32 cellular contexts compared by ENCODE assay signal in genomic region chr3:155782390-155782953, GRCh38.
"Had no signal": no experiment of that assay in that cellular context is flagged by ENCODE, and none has a peak within 500 bp of the region (broad histone marks: within the 10 kb centered on the region; RNA-seq: fewer than 3 reads in every experiment).

No MANE protein-coding gene starts in this region.

- ATAC-seq: activated CD4-positive, CD25-positive, alpha-beta regulatory T cell treated with anti-CD3 and anti-CD28 coated beads, Interleukin-2, amount 50 U/mL, for 24 hours; activated CD8-positive, alpha-beta T cell treated with anti-CD3 and anti-CD28 coated beads for 36 hours; activated T-cell treated with anti-CD3 and anti-CD28 coated beads, Interleukin-2, amount 50 U/mL, for 4 hours; activated T-helper 17 cell treated with anti-CD3 and anti-CD28 coated beads, Interleukin-2, amount 50 U/mL, for 72 hours; esophagus mucosa had no signal

- H3K27ac Mint-ChIP-seq: activated B cell treated with CpG ODN at 0.5 μM for 24 hours; activated CD8-positive, alpha-beta T cell treated with anti-CD3 and anti-CD28 coated beads for 36 hours; activated naive CD8-positive, alpha-beta T cell; activated T-helper 17 cell treated with anti-CD3 and anti-CD28 coated beads, Interleukin-2, amount 50 U/mL, for 72 hours; dendritic cell treated with granulocyte-macrophage colony-stimulating factor and Interleukin-4, amounts not matched to agents 40 ng/mL and 50 ng/mL, for 4 days; endodermal cell; T-helper 2 cell treated with Interferon-gamma antibody and Interleukin-4, amounts not matched to agents 5 μg/mL and 100 μg/mL, for 36 hours had no signal

- H3K27ac ChIP-seq: brain microvascular endothelial cell, coronary artery, dorsolateral prefrontal cortex, WERI-Rb-1 had no signal

- FAIRE-seq: astrocyte, bronchial epithelial cell, frontal cortex had no signal

- H3K4me3 Mint-ChIP-seq: activated B cell treated with CpG ODN at 0.5 μM for 24 hours; activated CD8-positive, alpha-beta T cell treated with anti-CD3 and anti-CD28 coated beads for 36 hours; activated naive CD8-positive, alpha-beta T cell; activated T-cell treated with anti-CD3 and anti-CD28 coated beads, Interleukin-2, amount 50 U/mL, for 4 hours; activated T-helper 17 cell treated with anti-CD3 and anti-CD28 coated beads, Interleukin-2, amount 50 U/mL, for 72 hours; central memory CD8-positive, alpha-beta T cell; dendritic cell treated with granulocyte-macrophage colony-stimulating factor and Interleukin-4, amounts not matched to agents 40 ng/mL and 50 ng/mL, for 4 days; endodermal cell; T-helper 2 cell treated with Interferon-gamma antibody and Interleukin-4, amounts not matched to agents 5 μg/mL and 100 μg/mL, for 36 hours had no signal

- DNase-seq: activated B cell treated with CpG ODN at 0.5 μM for 24 hours; activated CD4-positive, alpha-beta T cell treated with anti-CD3 and anti-CD28 coated beads for 48 hours; activated CD4-positive, alpha-beta T cell treated with anti-CD3 and anti-CD28 coated beads, Interleukin-2, amount 50 U/mL, for 1 hour; activated CD4-positive, alpha-beta T cell treated with anti-CD3 and anti-CD28 coated beads, Interleukin-2, amount 50 U/mL, for 48 hours; activated CD8-positive, alpha-beta memory T cell treated with anti-CD3 and anti-CD28 coated beads for 24 hours; activated CD8-positive, alpha-beta T cell treated with anti-CD3 and anti-CD28 coated beads for 36 hours; activated effector memory CD4-positive, alpha-beta T cell treated with Interleukin-2 at 50 U/mL for 16 hours; activated gamma-delta T cell treated with Interleukin-2 at 50 U/mL for 16 hours; activated naive CD4-positive, alpha-beta T cell treated with anti-CD3 and anti-CD28 coated beads, Interleukin-2, amount 50 U/mL, for 16 hours; activated naive CD4-positive, alpha-beta T cell treated with Interleukin-2 at 50 U/mL for 16 hours; activated T-cell treated with anti-CD3 and anti-CD28 coated beads, Interleukin-2, amount 50 U/mL, for 4 hours; amniotic stem cell; anterior cingulate cortex; brain microvascular endothelial cell; dorsolateral prefrontal cortex; effector memory CD4-positive, alpha-beta T cell; endodermal cell; foreskin fibroblast; head of caudate nucleus; T1000; WERI-Rb-1 had no signal

- H3K27me3 Mint-ChIP-seq: activated B cell treated with CpG ODN at 0.5 μM for 24 hours; activated CD8-positive, alpha-beta T cell treated with anti-CD3 and anti-CD28 coated beads for 36 hours; activated naive CD8-positive, alpha-beta T cell; activated T-helper 17 cell treated with anti-CD3 and anti-CD28 coated beads, Interleukin-2, amount 50 U/mL, for 72 hours; central memory CD8-positive, alpha-beta T cell; dendritic cell treated with granulocyte-macrophage colony-stimulating factor and Interleukin-4, amounts not matched to agents 40 ng/mL and 50 ng/mL, for 4 days had no signal

- H3K27me3 ChIP-seq: brain microvascular endothelial cell, dorsolateral prefrontal cortex had no signal

- H3K4me1 Mint-ChIP-seq: activated B cell treated with CpG ODN at 0.5 μM for 24 hours, endodermal cell had no signal

- H3K4me3 ChIP-seq: coronary artery, dorsolateral prefrontal cortex had no signal

- H3K36me3 ChIP-seq: brain microvascular endothelial cell, WERI-Rb-1 had no signal
